In the genomic region with DNA sequence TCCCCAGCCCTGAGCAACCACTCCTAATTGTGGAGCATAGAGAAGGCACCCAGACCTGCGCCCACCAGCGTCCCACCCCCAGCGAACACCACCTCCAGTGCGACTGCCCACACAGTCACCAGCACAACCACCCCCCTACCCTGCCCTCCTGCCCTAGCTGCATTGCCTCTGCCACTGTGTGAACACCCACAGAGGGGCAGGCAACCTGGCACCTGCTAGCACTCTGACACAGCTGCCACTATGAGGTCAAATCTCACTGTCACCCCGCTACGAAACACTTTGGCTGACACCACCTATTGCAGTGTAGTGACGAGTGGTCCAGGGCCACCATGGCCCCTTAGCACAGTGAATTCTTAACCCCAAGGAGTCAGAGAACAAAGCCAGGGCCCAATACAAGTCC, we compare ENCODE assay signal across 19 cellular contexts. TPM values are rescaled to one million over a fixed set of nuclear protein-coding genes. Genes with fewer than 3 reads are reported as not detected.
A peak's percentile ranks its signal among the peaks of the same experiment; 100 is the strongest.
DNase-seq lines count a peak whose midpoint lies in the region; ATAC-seq, FAIRE-seq and TF ChIP-seq lines count a peak whose summit lies in the region.
"Had no signal": no experiment of that assay in that cellular context is flagged by ENCODE, and none has a peak within 500 bp of the region (broad histone marks: within the 10 kb centered on the region; RNA-seq: fewer than 3 reads in every experiment).

No MANE protein-coding gene starts in this region.

- peaks cover 6 to 8% of the 10 kb centered on the region in 2 donors for H3K9me3 Mint-ChIP-seq in stimulated activated naive CD8-positive, alpha-beta T cell treated with anti-CD3 and anti-CD28 coated beads, Interleukin-15, amount 100 ng/mL, for 72 hours
- H3K9me3 Mint-ChIP-seq in stimulated activated memory B cell treated with anti-CD40 and anti-IgM and Interleukin-4, amounts not matched to agents 10 μg/mL and 1 μg/mL and 100 μg/mL, for 72 hours, result peaks cover 10% of the 10 kb centered on the region

- H3K4me2 ChIP-seq in HepG2 (ENCODE audit: low read depth, low read length), result no peak overlapping the region
- H3K4me2 ChIP-seq: A549 had no signal

- peaks cover 12% of the 10 kb centered on the region for H3K36me3 Mint-ChIP-seq in stimulated activated memory B cell treated with anti-CD40 and anti-IgM and Interleukin-4, amounts not matched to agents 10 μg/mL and 1 μg/mL and 100 μg/mL, for 72 hours

- H3K79me2 ChIP-seq in HepG2 (ENCODE audit: insufficient read depth, low read length), result no peaks in the 10 kb centered on the region

- TF ChIP-seq POLR2A in HepG2 (IDR thresholded peaks at IDR 0.05; ENCODE audit: insufficient read depth in 1 of 2, low read depth in 2 of 2, low read length in 2 of 2), result no peak

- H3K4me3 Mint-ChIP-seq in stimulated activated naive CD8-positive, alpha-beta T cell treated with anti-CD3 and anti-CD28 coated beads, Interleukin-15, amount 100 ng/mL, for 72 hours, result no peak overlapping the region
- no peak overlapping the region for H3K4me3 Mint-ChIP-seq in stimulated activated memory B cell treated with anti-CD40 and anti-IgM and Interleukin-4, amounts not matched to agents 10 μg/mL and 1 μg/mL and 100 μg/mL, for 72 hours

- in situ Hi-C loops in HepG2 (cut with HindIII; ENCODE audit: extremely low pct_ligation_motif_present, low pct_unique_long_range_greater_than_20kb), result no loop called here

- no peaks in the 10 kb centered on the region for H3K4me1 ChIP-seq in HEK293 (ENCODE audit: control insufficient read depth, insufficient read depth, low read length)
- H3K4me1 ChIP-seq in HepG2 (ENCODE audit: insufficient read depth, low read length), result peaks cover 11% of the 10 kb centered on the region
- H3K4me1 ChIP-seq: A549, BE2C, Caco-2 had no signal

- H4K20me1 ChIP-seq in HepG2 (ENCODE audit: insufficient read depth, low read length), result no peaks in the 10 kb centered on the region

- peak; percentile 31 for ATAC-seq in stimulated activated naive CD8-positive, alpha-beta T cell treated with anti-CD3 and anti-CD28 coated beads, Interleukin-15, amount 100 ng/mL, for 72 hours
- no peak for ATAC-seq in stimulated activated naive CD8-positive, alpha-beta T cell treated with anti-CD3 and anti-CD28 coated beads, Interleukin-15, Interleukin-2, amounts not matched to agents 100 U/mL and 50 U/mL, for 24 hours
- ATAC-seq in HepG2, result peak; percentile 22; the same call in 1 of the 3 replicates
- ATAC-seq in HG03135 (IDR thresholded peaks at IDR 0.05; ENCODE audit: unreplicated experiment), result no peak
- ATAC-seq in stimulated activated memory B cell treated with anti-CD40 and anti-IgM and Interleukin-4, amounts not matched to agents 10 μg/mL and 1 μg/mL and 100 μg/mL, for 72 hours, result no peak
- ATAC-seq: A549 had no signal

- intact Hi-C loops in HepG2 (cut with micrococcal nuclease; ENCODE audit: unreplicated experiment), result no loop called here

- no peak overlapping the region for H3K27ac ChIP-seq in HEK293 (ENCODE audit: extremely low read depth, low read depth, low read length)
- no peak overlapping the region for H3K27ac ChIP-seq in HepG2 (ENCODE audit: extremely low read length, insufficient read depth, low read length)
- H3K27ac ChIP-seq: A549, HL-60 had no signal

- TF ChIP-seq EP300 in HepG2 (IDR thresholded peaks at IDR 0.05; ENCODE audit: low read depth in 2 of 2, low read length in 2 of 2), result no peak
- TF ChIP-seq EP300 in HepG2 (CRISPR knock-in tag; IDR thresholded peaks at IDR 0.05; ENCODE audit: borderline replicate concordance), result no peak

- no peak overlapping the region for H2AFZ ChIP-seq in HepG2 (ENCODE audit: low read length)

- BruUV-seq in HepG2 (replicated peaks; lab: Mats Ljungman, UMichigan), result no TSS peak

- no peak for TF ChIP-seq CTCF in HEK293 (tag by site-specific recombination; IDR thresholded peaks at IDR 0.05)
- TF ChIP-seq CTCF in HepG2 (CRISPR knock-in tag; IDR thresholded peaks at IDR 0.05), result no peak

- H3K9me3 ChIP-seq in HEK293 (ENCODE audit: control insufficient read depth, insufficient read depth, low read depth, low read length) (no peaks in the 10 kb centered on the region), HepG2 (ENCODE audit: low read length) (no peaks in the 10 kb centered on the region)
- H3K9me3 ChIP-seq: A549, BE2C, Caco-2 had no signal

- no peak overlapping the region for H3K9ac ChIP-seq in HepG2 (ENCODE audit: insufficient read depth, low read depth, low read length)

- H3K27ac Mint-ChIP-seq in stimulated activated naive CD8-positive, alpha-beta T cell treated with anti-CD3 and anti-CD28 coated beads, Interleukin-15, amount 100 ng/mL, for 72 hours, result no peak overlapping the region
- no peak overlapping the region for H3K27ac Mint-ChIP-seq in stimulated activated memory B cell treated with anti-CD40 and anti-IgM and Interleukin-4, amounts not matched to agents 10 μg/mL and 1 μg/mL and 100 μg/mL, for 72 hours

- CTCF ChIA-PET in HEK293 (lab: Yijun Ruan, JAX), result interaction anchor here (0.9 kb wide), 1 partner anchor 8 kb away, joined by 3 read pairs; no protein-coding TSS in a partner anchor
- CTCF ChIA-PET in HepG2 (lab: Yijun Ruan, JAX; ENCODE audit: low intra/inter-chr PET ratio, low total read pairs), result no interaction called here

- FAIRE-seq in HepG2 (lab: Jason Lieb, UNC), result no peak
- peak; percentile 46 for FAIRE-seq in urothelium cell line (lab: Jason Lieb, UNC)
- FAIRE-seq: A549, GM12892 had no signal

- WGBS in HepG2 (ENCODE audit: low lambda C conversion rate), result 78% methylated on average over 7 of the region's 7 CpGs

- TF ChIP-seq RAD21 in HepG2 (CRISPR knock-in tag; IDR thresholded peaks at IDR 0.05), result no peak

- DNase-seq in stimulated activated naive CD8-positive, alpha-beta T cell treated with anti-CD3 and anti-CD28 coated beads, Interleukin-15, amount 100 ng/mL, for 72 hours, result no peak
- DNase-seq in stimulated activated naive CD8-positive, alpha-beta T cell treated with anti-CD3 and anti-CD28 coated beads, Interleukin-15, Interleukin-2, amounts not matched to agents 100 U/mL and 50 U/mL, for 24 hours, result no peak
- no peak for DNase-seq in HepG2 (ENCODE audit: low spot score)
- no peak for DNase-seq in urothelium cell line (ENCODE audit: low spot score)
- no peak for DNase-seq in KG1 (lab: John Stamatoyannopoulos, UW)
- DNase-seq: BE2C; Caco-2; CD8-positive, alpha-beta memory T cell; DND-41; GDM1; H7; IMR-90; KBM-7 had no signal

- no peaks in the 10 kb centered on the region for H3K36me3 ChIP-seq in HEK293 (ENCODE audit: control insufficient read depth in 2 of 2, insufficient read depth in 1 of 2, low read length in 2 of 2)
- no peaks in the 10 kb centered on the region for H3K36me3 ChIP-seq in HepG2 (replicated peaks in 1 of 2; ENCODE audit: control insufficient read depth in 1 of 2, insufficient read depth in 2 of 2, low read length in 2 of 2)
- H3K36me3 ChIP-seq: BE2C had no signal

- no peaks in the 10 kb centered on the region; a peak in 2 of 5 replicates for H3K27me3 ChIP-seq in HepG2 (ENCODE audit: control insufficient read depth in 1 of 2, insufficient read depth in 2 of 2, low read length in 2 of 2)
- H3K27me3 ChIP-seq: BE2C had no signal

- POLR2A ChIA-PET in HEK293 (lab: Yijun Ruan, JAX) (no interaction called here), HepG2 (lab: Yijun Ruan, JAX) (no interaction called here)

- peaks cover 25% of the 10 kb centered on the region for H3K27me3 Mint-ChIP-seq in stimulated activated naive CD8-positive, alpha-beta T cell treated with anti-CD3 and anti-CD28 coated beads, Interleukin-15, amount 100 ng/mL, for 72 hours
- peaks cover 8% of the 10 kb centered on the region for H3K27me3 Mint-ChIP-seq in stimulated activated memory B cell treated with anti-CD40 and anti-IgM and Interleukin-4, amounts not matched to agents 10 μg/mL and 1 μg/mL and 100 μg/mL, for 72 hours

- H3K4me3 ChIP-seq in HEK293 (ENCODE audit: low read depth, low read length) (no peak overlapping the region), HepG2 (replicated peaks in 1 of 3; ENCODE audit: insufficient read depth in 1 of 3, low read depth in 2 of 3, low read length in 3 of 3) (no peak overlapping the region)
- H3K4me3 ChIP-seq: A549 had no signal

- peaks cover 52% of the 10 kb centered on the region for H3K4me1 Mint-ChIP-seq in stimulated activated naive CD8-positive, alpha-beta T cell treated with anti-CD3 and anti-CD28 coated beads, Interleukin-15, amount 100 ng/mL, for 72 hours
- H3K4me1 Mint-ChIP-seq in stimulated activated memory B cell treated with anti-CD40 and anti-IgM and Interleukin-4, amounts not matched to agents 10 μg/mL and 1 μg/mL and 100 μg/mL, for 72 hours, result peaks cover 6% of the 10 kb centered on the region

RNA-seq across cellular contexts. Expression of a gene that starts 14.1 kb away (rescaled TPM):
- total RNA-seq in HepG2 (2016; rRNA removed; fragmentation: Illumina TruSeq; extraction: Trizol), result 19.3 and 30.6 TPM in 2 replicates
- 1.9 and 4.1 TPM in 2 replicates for total RNA-seq in HepG2 (2016; cell fraction: cytosol; rRNA removed; fragmentation: Illumina TruSeq; extraction: Trizol; ENCODE audit: low read depth)
- 16.3 and 30.3 TPM in 2 replicates for total RNA-seq in HepG2 (2016; cell fraction: insoluble cytoplasmic fraction; rRNA removed; fragmentation: Illumina TruSeq; extraction: Trizol)
- 5.7 and 7.5 TPM in 2 replicates for total RNA-seq in HepG2 (2016; cell fraction: membrane; rRNA removed; fragmentation: Illumina TruSeq; extraction: Trizol)
- total RNA-seq in HepG2 (2016; cell fraction: nucleus; rRNA removed; fragmentation: Illumina TruSeq; extraction: Trizol), result 44.3 and 53.8 TPM in 2 replicates
- 10.3 and 11.6 TPM in 2 replicates for polyA plus RNA-seq in HepG2 (2011; rRNA removed)
- polyA plus RNA-seq in HepG2 (2011; cell fraction: cytosol; rRNA removed), result 5.9 and 10.2 TPM in 2 replicates
- 8.8 and 10.0 TPM in 2 replicates for polyA plus RNA-seq in HepG2 (2011; cell fraction: nucleus; rRNA removed)
- 16.3 and 19.2 TPM in 2 replicates for polyA plus RNA-seq in HepG2 (2012)
- 0.80 and 1.0 TPM in 2 replicates for polyA plus RNA-seq in HepG2 (2016; cell fraction: cytosol; fragmentation: Illumina TruSeq; extraction: Trizol; ENCODE audit: low read depth)
- polyA plus RNA-seq in HepG2 (2016; cell fraction: insoluble cytoplasmic fraction; fragmentation: Illumina TruSeq; extraction: Trizol; ENCODE audit: low read depth), result 8.4 and 9.4 TPM in 2 replicates
- 1.9 TPM in 2 replicates for polyA plus RNA-seq in HepG2 (2016; cell fraction: membrane; fragmentation: Illumina TruSeq; extraction: Trizol; ENCODE audit: low read depth)
- 38.2 and 39.9 TPM in 2 replicates for polyA plus RNA-seq in HepG2 (2016; cell fraction: nucleus; fragmentation: Illumina TruSeq; extraction: Trizol; ENCODE audit: insufficient read depth, low read depth)
- 5.4 and 6.6 TPM in 2 replicates for polyA minus RNA-seq in HepG2 (2011; rRNA and poly(A)+ RNA removed; ENCODE audit: low replicate concordance)
- 14.1 and 21.9 TPM in 2 replicates for polyA minus RNA-seq in HepG2 (2011; cell fraction: cytosol; rRNA and poly(A)+ RNA removed)
- polyA minus RNA-seq in HepG2 (2011; cell fraction: nucleus; rRNA and poly(A)+ RNA removed), result 34.6 and 44.7 TPM in 2 replicates

RNA-seq across cellular contexts. Expression of a gene that starts 50.1 kb away (rescaled TPM):
- total RNA-seq in HepG2 (2016; rRNA removed; fragmentation: Illumina TruSeq; extraction: Trizol), result 23.9 and 31.6 TPM in 2 replicates
- 12.9 and 13.3 TPM in 2 replicates for total RNA-seq in HepG2 (2016; cell fraction: cytosol; rRNA removed; fragmentation: Illumina TruSeq; extraction: Trizol; ENCODE audit: low read depth)
- 23.0 and 31.5 TPM in 2 replicates for total RNA-seq in HepG2 (2016; cell fraction: insoluble cytoplasmic fraction; rRNA removed; fragmentation: Illumina TruSeq; extraction: Trizol)
- total RNA-seq in HepG2 (2016; cell fraction: membrane; rRNA removed; fragmentation: Illumina TruSeq; extraction: Trizol), result 25.6 and 26.4 TPM in 2 replicates
- 14.1 and 18.1 TPM in 2 replicates for total RNA-seq in HepG2 (2016; cell fraction: nucleus; rRNA removed; fragmentation: Illumina TruSeq; extraction: Trizol)
- polyA plus RNA-seq in HepG2 (2011; rRNA removed), result 13.3 and 13.7 TPM in 2 replicates
- 12.9 and 13.4 TPM in 2 replicates for polyA plus RNA-seq in HepG2 (2011; cell fraction: cytosol; rRNA removed)
- 6.1 and 9.3 TPM in 2 replicates for polyA plus RNA-seq in HepG2 (2011; cell fraction: nucleus; rRNA removed)
- 21.5 and 22.6 TPM in 2 replicates for polyA plus RNA-seq in HepG2 (2012)
- 23.8 and 26.4 TPM in 2 replicates for polyA plus RNA-seq in HepG2 (2016; cell fraction: cytosol; fragmentation: Illumina TruSeq; extraction: Trizol; ENCODE audit: low read depth)
- polyA plus RNA-seq in HepG2 (2016; cell fraction: insoluble cytoplasmic fraction; fragmentation: Illumina TruSeq; extraction: Trizol; ENCODE audit: low read depth), result 50.9 and 54.3 TPM in 2 replicates
- polyA plus RNA-seq in HepG2 (2016; cell fraction: membrane; fragmentation: Illumina TruSeq; extraction: Trizol; ENCODE audit: low read depth), result 31.6 and 32.5 TPM in 2 replicates
- 37.5 and 37.9 TPM in 2 replicates for polyA plus RNA-seq in HepG2 (2016; cell fraction: nucleus; fragmentation: Illumina TruSeq; extraction: Trizol; ENCODE audit: insufficient read depth, low read depth)
- polyA minus RNA-seq in HepG2 (2011; rRNA and poly(A)+ RNA removed; ENCODE audit: low replicate concordance), result 8.2 and 8.9 TPM in 2 replicates
- polyA minus RNA-seq in HepG2 (2011; cell fraction: cytosol; rRNA and poly(A)+ RNA removed), result 7.5 and 8.7 TPM in 2 replicates
- 10.8 and 12.0 TPM in 2 replicates for polyA minus RNA-seq in HepG2 (2011; cell fraction: nucleus; rRNA and poly(A)+ RNA removed)

Comparison
In these comparisons a context has a peak if more than half of its experiments do, and no peak if none do; other contexts are left out.
1. ATAC-seq: peak in stimulated activated naive CD8-positive, alpha-beta T cell treated with anti-CD3 and anti-CD28 coated beads, Interleukin-15, amount 100 ng/mL, for 72 hours (single experiment) and HepG2 (single experiment); none in stimulated activated naive CD8-positive, alpha-beta T cell treated with anti-CD3 and anti-CD28 coated beads, Interleukin-15, Interleukin-2, amounts not matched to agents 100 U/mL and 50 U/mL, for 24 hours (single experiment), HG03135 (single experiment) and stimulated activated memory B cell treated with anti-CD40 and anti-IgM and Interleukin-4, amounts not matched to agents 10 μg/mL and 1 μg/mL and 100 μg/mL, for 72 hours (single experiment).